In genomic region chr3:18680759-18681158, GRCh38 we compare ENCODE assay signal across 1 cellular context.
TF ChIP-seq lines count a peak whose summit lies in the region.

No MANE protein-coding gene starts in this region.

TF ChIP-seq in HepG2, 621 proteins besides CTCF, POLR2A, EP300 and RAD21 (continued from another document):
- no peak for TF ChIP-seq SIX4 (CRISPR knock-in tag; IDR thresholded peaks at IDR 0.05)
